ENCODE assay signal across 34 cellular contexts in genomic region chr14:89294872-89295271, GRCh38.
DNase-seq lines count a peak whose midpoint lies in the region; ATAC-seq, FAIRE-seq and TF ChIP-seq lines count a peak whose summit lies in the region.
"Had no signal": no experiment of that assay in that cellular context is flagged by ENCODE, and none has a peak within 500 bp of the region (broad histone marks: within the 10 kb centered on the region; RNA-seq: fewer than 3 reads in every experiment).

No MANE protein-coding gene starts in this region.

- H3K27ac ChIP-seq in CD4-positive, CD25-positive, alpha-beta regulatory T cell (ENCODE audit: insufficient read depth, low read length, poor library complexity, severe bottlenecking): no peak overlapping the region
- no peak overlapping the region for H3K27ac ChIP-seq in RWPE2 (ENCODE audit: poor library complexity, severe bottlenecking)
- H3K27ac ChIP-seq in small intestine (ENCODE audit: low read depth in 1 of 2, low read length in 1 of 2): no peak overlapping the region
- H3K27ac ChIP-seq: A549, breast epithelium, colonic mucosa, esophagus muscularis mucosa, parathyroid adenoma, SJSA1, spleen had no signal

- DNase-seq in CD4-positive, CD25-positive, alpha-beta regulatory T cell: no peak
- DNase-seq in RWPE2 (ENCODE audit: low spot score): no peak
- peak; percentile 72 for DNase-seq in cerebellum (ENCODE audit: low spot score)
- DNase-seq in small intestine: no peak
- no peak for DNase-seq in Kasumi-1 (lab: John Stamatoyannopoulos, UW)
- no peak for DNase-seq in NCI-H1417 (lab: John Stamatoyannopoulos, UW)
- DNase-seq in dermis blood vessel endothelial cell: no peak
- DNase-seq: activated CD4-positive, alpha-beta T cell treated with anti-CD3 and anti-CD28 coated beads, Interleukin-2, amount 50 U/mL, for 4 hours; activated CD4-positive, CD25-positive, alpha-beta regulatory T cell; AML-193; amygdala; CD4-positive, alpha-beta T cell; colonic mucosa; DND-41; foreskin fibroblast; IMR-90; left colon; NCI-H1092; NCI-H187; NCI-H2171; NCI-H510A; spleen; stimulated activated CD8-positive, alpha-beta memory T cell treated with anti-CD3 and anti-CD28 coated beads, Interleukin-4, amount 100 ng/mL, for 48 hours; testis had no signal

- no peaks in the 10 kb centered on the region for H3K27me3 ChIP-seq in CD4-positive, CD25-positive, alpha-beta regulatory T cell (ENCODE audit: control insufficient read depth, insufficient read depth, low read length)
- H3K27me3 ChIP-seq in RWPE2 (ENCODE audit: insufficient read depth, poor library complexity, severe bottlenecking) (no peaks in the 10 kb centered on the region), small intestine (ENCODE audit: control insufficient read depth in 2 of 2, insufficient read depth in 2 of 2, low read length in 2 of 2) (no peaks in the 10 kb centered on the region)
- H3K27me3 ChIP-seq: breast epithelium, colonic mucosa, esophagus muscularis mucosa, heart right ventricle, SJSA1, spleen, testis had no signal

- H3K4me1 Mint-ChIP-seq in CD4-positive, CD25-positive, alpha-beta regulatory T cell: peaks cover 0 to 71% (median 42%) of the 10 kb centered on the region in 4 donors

- H3K4me1 ChIP-seq in CD4-positive, CD25-positive, alpha-beta regulatory T cell (ENCODE audit: control insufficient read depth, insufficient read depth, low read length, poor library complexity, severe bottlenecking): no peaks in the 10 kb centered on the region
- no peaks in the 10 kb centered on the region for H3K4me1 ChIP-seq in RWPE2 (ENCODE audit: insufficient read depth, poor library complexity, severe bottlenecking)
- no peaks in the 10 kb centered on the region for H3K4me1 ChIP-seq in small intestine (ENCODE audit: control insufficient read depth in 2 of 2, insufficient read depth in 1 of 2, low read depth in 1 of 2, low read length in 1 of 2)
- H3K4me1 ChIP-seq: A549, breast epithelium, colonic mucosa, parathyroid adenoma had no signal

- peak overlapping the region; percentile 34 to 71 (median 66) for H3K27ac Mint-ChIP-seq in CD4-positive, CD25-positive, alpha-beta regulatory T cell
- H3K27ac Mint-ChIP-seq: activated naive CD4-positive, alpha-beta T cell treated with anti-CD3 and anti-CD28 coated beads, Interleukin-2, amount 50 U/mL, for 24 hours; CD4-positive, alpha-beta T cell; stimulated activated naive CD8-positive, alpha-beta T cell treated with anti-CD3 and anti-CD28 coated beads, Interleukin-15, Interleukin-2, amounts not matched to agents 100 ng/mL and 50 ng/mL, for 24 hours had no signal

- FAIRE-seq in small intestine (lab: Jason Lieb, UNC): no peak
- FAIRE-seq: A549, D721Med had no signal

- H3K9me3 ChIP-seq in CD4-positive, CD25-positive, alpha-beta regulatory T cell (ENCODE audit: control insufficient read depth in 2 of 2, low read length in 2 of 2): no peaks in the 10 kb centered on the region
- H3K9me3 ChIP-seq in RWPE2 (ENCODE audit: severe bottlenecking) (no peaks in the 10 kb centered on the region), iPS-18c (ENCODE audit: control insufficient read depth, insufficient read depth, low read length) (no peaks in the 10 kb centered on the region), small intestine (ENCODE audit: control insufficient read depth, low read depth) (no peaks in the 10 kb centered on the region)
- H3K9me3 ChIP-seq: A549, breast epithelium, colonic mucosa, esophagus muscularis mucosa, heart right ventricle, SJSA1, spleen, testis had no signal

- peak; percentile 3 for TF ChIP-seq CTCF in RWPE2 (IDR thresholded peaks at IDR 0.05; ENCODE audit: poor library complexity, severe bottlenecking)

- no peaks in the 10 kb centered on the region for H3K27me3 Mint-ChIP-seq in CD4-positive, CD25-positive, alpha-beta regulatory T cell
- H3K27me3 Mint-ChIP-seq: activated naive CD4-positive, alpha-beta T cell treated with anti-CD3 and anti-CD28 coated beads, Interleukin-2, amount 50 U/mL, for 24 hours; CD4-positive, alpha-beta T cell; stimulated activated naive CD8-positive, alpha-beta T cell treated with anti-CD3 and anti-CD28 coated beads, Interleukin-15, Interleukin-2, amounts not matched to agents 100 ng/mL and 50 ng/mL, for 24 hours had no signal

- WGBS in small intestine, 3 donors: 91 to 95% (median 94%) methylated on average over 6 of the region's 6 CpGs

- peaks cover 0 to 3% (median 0%) of the 10 kb centered on the region in 7 donors for H3K9me3 Mint-ChIP-seq in CD4-positive, CD25-positive, alpha-beta regulatory T cell
- H3K9me3 Mint-ChIP-seq: activated naive CD4-positive, alpha-beta T cell treated with anti-CD3 and anti-CD28 coated beads, Interleukin-2, amount 50 U/mL, for 24 hours; CD4-positive, alpha-beta T cell had no signal

- no peak overlapping the region for H3K4me3 ChIP-seq in CD4-positive, CD25-positive, alpha-beta regulatory T cell (ENCODE audit: low read depth, low read length)
- H3K4me3 ChIP-seq in RWPE2 (ENCODE audit: severe bottlenecking): no peak overlapping the region
- H3K4me3 ChIP-seq in iPS-18c (ENCODE audit: insufficient read depth, low read depth, low read length): peak overlapping the region; percentile 10; the same call in 1 of the 2 replicates
- no peak overlapping the region for H3K4me3 ChIP-seq in small intestine (ENCODE audit: low read depth in 1 of 2, low read length in 2 of 2)
- H3K4me3 ChIP-seq: A549, breast epithelium, colonic mucosa, esophagus muscularis mucosa, heart right ventricle, SJSA1, spleen, testis had no signal

- H3K36me3 ChIP-seq in CD4-positive, CD25-positive, alpha-beta regulatory T cell (ENCODE audit: control insufficient read depth, insufficient read depth, low read length): peaks cover 14% of the 10 kb centered on the region
- H3K36me3 ChIP-seq in RWPE2 (ENCODE audit: low read depth) (no peaks in the 10 kb centered on the region), small intestine (ENCODE audit: control insufficient read depth in 2 of 2, insufficient read depth in 2 of 2, low read length in 2 of 2) (peaks cover 0 to 6% of the 10 kb centered on the region in 2 donors)
- H3K36me3 ChIP-seq: breast epithelium, colonic mucosa, SJSA1 had no signal

- ATAC-seq in CD4-positive, CD25-positive, alpha-beta regulatory T cell (ENCODE audit: low read depth in 2 of 2): no peak
- ATAC-seq in RWPE2 (ENCODE audit: low read depth): no peak
- ATAC-seq: A549, left colon had no signal

- H3K4me3 Mint-ChIP-seq in CD4-positive, CD25-positive, alpha-beta regulatory T cell: no peak overlapping the region
- H3K4me3 Mint-ChIP-seq: activated naive CD4-positive, alpha-beta T cell treated with anti-CD3 and anti-CD28 coated beads, Interleukin-2, amount 50 U/mL, for 24 hours; CD4-positive, alpha-beta T cell; stimulated activated naive CD8-positive, alpha-beta T cell treated with anti-CD3 and anti-CD28 coated beads, Interleukin-15, Interleukin-2, amounts not matched to agents 100 ng/mL and 50 ng/mL, for 24 hours had no signal

- H3K36me3 Mint-ChIP-seq in CD4-positive, CD25-positive, alpha-beta regulatory T cell: peaks cover 45% of the 10 kb centered on the region
